24 cellular contexts compared by ENCODE assay signal in genomic region chr2:26864226-26864625, GRCh38. TPM values are rescaled to one million over a fixed set of nuclear protein-coding genes. Genes with fewer than 3 reads are reported as not detected.
DNase-seq lines count a peak whose midpoint lies in the region; TF ChIP-seq lines count a peak whose summit lies in the region.
"Had no signal": no experiment of that assay in that cellular context is flagged by ENCODE, and none has a peak within 500 bp of the region (broad histone marks: within the 10 kb centered on the region; RNA-seq: fewer than 3 reads in every experiment).

No MANE protein-coding gene starts in this region.

- peak overlapping the region; percentile 65 for H3K27ac Mint-ChIP-seq in neural crest cell (ENCODE audit: unreplicated experiment)
- H3K27ac Mint-ChIP-seq: CD4-positive, CD25-positive, alpha-beta regulatory T cell had no signal

- H3K36me3 ChIP-seq in sigmoid colon (no peaks in the 10 kb centered on the region), Peyer's patch (no peaks in the 10 kb centered on the region), transverse colon (no peaks in the 10 kb centered on the region)
- H3K36me3 ChIP-seq: BE2C, MG63 had no signal

- TF ChIP-seq POLR2A in NB4 (IDR thresholded peaks at IDR 0.05; ENCODE audit: extremely low read depth, insufficient read length) = no peak
- TF ChIP-seq POLR2A in sigmoid colon (IDR thresholded peaks at IDR 0.05) = no peak
- TF ChIP-seq POLR2A in Peyer's patch (IDR thresholded peaks at IDR 0.05) = no peak
- TF ChIP-seq POLR2A in transverse colon (IDR thresholded peaks at IDR 0.05) = no peak

- in situ Hi-C loops in transverse colon (cut with MboI; ENCODE audit: low pct_ligation_motif_present in 1 of 4, low pct_unique_long_range_greater_than_20kb in 1 of 4, low sequenced_read_pairs in 3 of 4) = no loop called here

- H3K27me3 ChIP-seq in sigmoid colon (peaks cover 0 to 8% (median 0%) of the 10 kb centered on the region in 3 donors), Peyer's patch (no peaks in the 10 kb centered on the region), transverse colon (peaks cover 28% of the 10 kb centered on the region)
- H3K27me3 ChIP-seq: BE2C had no signal

- H3K27me3 Mint-ChIP-seq in neural crest cell (ENCODE audit: low read depth) = no peaks in the 10 kb centered on the region

- H3K4me3 ChIP-seq in NB4 (ENCODE audit: low read depth, low read length) (no peak overlapping the region), sigmoid colon (no peak overlapping the region), Peyer's patch (no peak overlapping the region), transverse colon (no peak overlapping the region)
- H3K4me3 ChIP-seq: MG63 had no signal

- H3K27ac ChIP-seq in sigmoid colon (no peak overlapping the region), Peyer's patch (no peak overlapping the region), transverse colon (no peak overlapping the region)
- H3K27ac ChIP-seq: RWPE1 had no signal

- H3K9me3 ChIP-seq in sigmoid colon (no peaks in the 10 kb centered on the region), Peyer's patch (no peaks in the 10 kb centered on the region), transverse colon (no peaks in the 10 kb centered on the region)
- H3K9me3 ChIP-seq: BE2C, MG63 had no signal

- peaks cover 3% of the 10 kb centered on the region for H3K9me3 Mint-ChIP-seq in neural crest cell

- TF ChIP-seq EP300 in sigmoid colon (IDR thresholded peaks at IDR 0.05) = no peak
- TF ChIP-seq EP300 in transverse colon (IDR thresholded peaks at IDR 0.05; ENCODE audit: low read depth) = no peak

- peaks cover 42% of the 10 kb centered on the region for H3K4me1 Mint-ChIP-seq in neural crest cell
- H3K4me1 Mint-ChIP-seq: CD4-positive, CD25-positive, alpha-beta regulatory T cell had no signal

- peaks cover 6% of the 10 kb centered on the region for H3K36me3 Mint-ChIP-seq in neural crest cell (ENCODE audit: low read depth)
- H3K36me3 Mint-ChIP-seq: CD4-positive, CD25-positive, alpha-beta regulatory T cell had no signal

- TF ChIP-seq CTCF in NB4 (IDR thresholded peaks at IDR 0.05; ENCODE audit: low read depth, low read length) (no peak), neural crest cell (conservative IDR thresholded peaks at IDR 0.05) (no peak), sigmoid colon (IDR thresholded peaks at IDR 0.05) (no peak), Peyer's patch (IDR thresholded peaks at IDR 0.05) (no peak), transverse colon (IDR thresholded peaks at IDR 0.05) (no peak)

- intact Hi-C loops in sigmoid colon (cut with DNase I) (no loop called here), transverse colon (cut with DNase I; ENCODE audit: low total_unique reads) (no loop called here)

- WGBS in sigmoid colon, 2 donors = 72 to 84% methylated on average over 2 of the region's 2 CpGs
- 78 to 89% methylated on average over 2 of the region's 2 CpGs for WGBS in transverse colon (ENCODE audit: low coverage in 1 of 2), 2 donors

- no peak overlapping the region for H3K4me3 Mint-ChIP-seq in neural crest cell
- H3K4me3 Mint-ChIP-seq: CD4-positive, CD25-positive, alpha-beta regulatory T cell had no signal

- DNase-seq in NB4 (ENCODE audit: low read depth) (peak; percentile 18), NCI-H2171 (lab: John Stamatoyannopoulos, UW) (peak; percentile 36), SK-N-DZ (ENCODE audit: low spot score) (peak; percentile 54), neural crest cell (ENCODE audit: low read depth, low spot score) (no peak), sigmoid colon (no peak), Peyer's patch (no peak), transverse colon (no peak)
- no peak for DNase-seq in stimulated activated CD4-positive, alpha-beta T cell treated with anti-CD3 and anti-CD28 coated beads, Interleukin-2, amount 100 ng/mL, for 48 hours
- DNase-seq: BE2C; CD4-positive, CD25-positive, alpha-beta regulatory T cell; COR-L47; DMS 273 treated with DMSO at 0.1 percent for 48 hours; DND-41; IMR-90; Karpas-422; MG63; NCI-H1092; NCI-H146; NCI-H2081 treated with DMSO at 0.1 percent for 48 hours; NCI-H446; NCI-H774; SIG-M5 had no signal

- H3K4me1 ChIP-seq in sigmoid colon = no peaks in the 10 kb centered on the region
- H3K4me1 ChIP-seq in Peyer's patch = no peaks in the 10 kb centered on the region
- H3K4me1 ChIP-seq in transverse colon = no peaks in the 10 kb centered on the region

RNA-seq across cellular contexts. Expression of gene DPYSL5, which starts 16.3 kb away (rescaled TPM):
- polyA plus RNA-seq in SK-N-DZ (2014; cell fraction: cytosol; rRNA removed) = 69.5 and 70.8 TPM in 2 replicates
- polyA plus RNA-seq in SK-N-DZ (2014; cell fraction: nucleus; rRNA removed) = 22.0 and 26.5 TPM in 2 replicates
- total RNA-seq in neural crest cell = 201 and 203 TPM in 2 replicates
- 1 to 10 TPM in 2 of 4 donors, under 1 TPM in 2; 0.16 to 1.9 (median 1.0) TPM for total RNA-seq in sigmoid colon
- polyA plus RNA-seq in sigmoid colon = under 1 TPM in 1 of 3 donors, not detected in 2; 0.74 TPM
- total RNA-seq in Peyer's patch = under 1 TPM in 2 of 4 donors, not detected in 2; 0.13 to 0.83 TPM
- total RNA-seq in transverse colon = under 1 TPM in 1 of 4 donors, not detected in 3; 0.32 TPM
- total RNA-seq: CD4-positive, CD25-positive, alpha-beta regulatory T cell; HT-29; IMR-90 had no signal
- polyA plus RNA-seq: CD4-positive, CD25-positive, alpha-beta regulatory T cell; IMR-90 had no signal

Comparison
In these comparisons a context has a peak if more than half of its experiments do, and no peak if none do; other contexts are left out.
1. DNase-seq: peak in NB4 (single experiment), NCI-H2171 (single experiment) and SK-N-DZ (single experiment); none in neural crest cell (single experiment), stimulated activated CD4-positive, alpha-beta T cell treated with anti-CD3 and anti-CD28 coated beads, Interleukin-2, amount 100 ng/mL, for 48 hours (0 of 2), sigmoid colon (single experiment), Peyer's patch (0 of 3) and transverse colon (single experiment).
2. RNA of gene DPYSL5, which starts 16.3 kb away (total RNA-seq): 201 to 203 TPM in neural crest cell; 0.16 to 1.9 TPM in sigmoid colon, 0.32 TPM in transverse colon and 0.13 to 0.83 TPM in Peyer's patch; every median in the first group is over 10 times any median in the second.